ENCODE assay signal across 30 cellular contexts in genomic region chr12:113919791-113920190, GRCh38.
"Had no signal": no experiment of that assay in that cellular context is flagged by ENCODE, and none has a peak within 500 bp of the region (broad histone marks: within the 10 kb centered on the region; RNA-seq: fewer than 3 reads in every experiment).

No MANE protein-coding gene starts in this region.

- H3K27ac Mint-ChIP-seq: activated CD4-positive, alpha-beta T cell treated with anti-CD3 and anti-CD28 coated beads, Interleukin-2, amount 10 ng/mL, durations not matched to agents 24 days and 14 days; activated CD8-positive, alpha-beta memory T cell treated with anti-CD3 and anti-CD28 coated beads, Interleukin-2, amount 10 ng/mL, durations not matched to agents 7 days and 5 days; activated naive CD8-positive, alpha-beta T cell; activated T-cell treated with anti-CD3 and anti-CD28 coated beads, Interleukin-2, amount 50 U/mL, for 24 hours; activated T-helper 1 cell treated with anti-CD3 and anti-CD28 coated beads, Interleukin-12 subunit alpha, Interleukin-12 subunit beta, Interleukin-2, Interleukin-4 antibody, amounts not matched to agents 30 ng/mL and 10 ng/mL and 1 ng/mL, durations not matched to agents 14 hours and 24 hours and 36 hours; T-helper 2 cell treated with Interferon-gamma antibody and Interleukin-4, amounts not matched to agents 5 μg/mL and 100 μg/mL, for 36 hours; WTC11 had no signal

- H3K4me3 ChIP-seq: Peyer's patch, SJCRH30 had no signal

- H3K9me3 Mint-ChIP-seq: activated CD4-positive, alpha-beta T cell treated with anti-CD3 and anti-CD28 coated beads, Interleukin-2, amount 10 ng/mL, durations not matched to agents 24 days and 14 days; activated T-cell treated with anti-CD3 and anti-CD28 coated beads, Interleukin-2, amount 50 U/mL, for 24 hours; activated T-helper 1 cell treated with anti-CD3 and anti-CD28 coated beads, Interleukin-12 subunit alpha, Interleukin-12 subunit beta, Interleukin-2, Interleukin-4 antibody, amounts not matched to agents 30 ng/mL and 10 ng/mL and 1 ng/mL, durations not matched to agents 14 hours and 24 hours and 36 hours; central memory CD8-positive, alpha-beta T cell; T-helper 2 cell treated with Interferon-gamma antibody and Interleukin-4, amounts not matched to agents 5 μg/mL and 100 μg/mL, for 36 hours; WTC11 had no signal

- DNase-seq: activated CD4-positive, alpha-beta T cell treated with anti-CD3 and anti-CD28 coated beads for 1 hour; activated CD4-positive, alpha-beta T cell treated with anti-CD3 and anti-CD28 coated beads, Interleukin-2, amount 10 ng/mL, durations not matched to agents 24 days and 14 days; activated CD4-positive, alpha-beta T cell treated with anti-CD3 and anti-CD28 coated beads, Interleukin-2, amount 50 U/mL, for 48 hours; activated CD8-positive, alpha-beta memory T cell treated with anti-CD3 and anti-CD28 coated beads, Interleukin-2, amount 10 ng/mL, durations not matched to agents 7 days and 5 days; activated effector memory CD4-positive, alpha-beta T cell treated with Interleukin-2 at 50 U/mL for 16 hours; activated naive CD4-positive, alpha-beta T cell; activated T-cell treated with anti-CD3 and anti-CD28 coated beads, Interleukin-2, amount 50 U/mL, for 24 hours; amygdala; Kasumi-1; NCI-H1105 treated with DMSO at 0.1 percent for 48 hours; NCI-H1436 treated with DMSO at 0.1 percent for 48 hours; NCI-H187; NCI-H2081; NCI-H510A treated with DMSO at 0.1 percent for 48 hours; NCI-H69; NK-92 treated with Interleukin-12 subunit alpha and Interleukin-12 subunit beta, amount 100 ng/mL, for 24 hours; OCI-M1; Peyer's patch; Right ventricle myocardium superior; SJCRH30; SW 1271 had no signal

- H3K27me3 Mint-ChIP-seq: activated CD4-positive, alpha-beta T cell treated with anti-CD3 and anti-CD28 coated beads, Interleukin-2, amount 10 ng/mL, durations not matched to agents 24 days and 14 days; activated CD8-positive, alpha-beta memory T cell treated with anti-CD3 and anti-CD28 coated beads, Interleukin-2, amount 10 ng/mL, durations not matched to agents 7 days and 5 days; activated naive CD8-positive, alpha-beta T cell; activated T-cell treated with anti-CD3 and anti-CD28 coated beads, Interleukin-2, amount 50 U/mL, for 24 hours; brain; central memory CD8-positive, alpha-beta T cell had no signal

- H3K4me1 ChIP-seq: Peyer's patch, SJCRH30 had no signal

- H3K9me3 ChIP-seq: Peyer's patch, SJCRH30 had no signal

- H3K27me3 ChIP-seq: Peyer's patch, SJCRH30 had no signal

- ATAC-seq: activated CD8-positive, alpha-beta memory T cell treated with anti-CD3 and anti-CD28 coated beads, Interleukin-2, amount 10 ng/mL, durations not matched to agents 7 days and 5 days; SK-N-SH treated with all-trans-retinoic acid at 6 μM for 48 hours; WTC11 had no signal

- FAIRE-seq: astrocyte had no signal

- H3K4me1 Mint-ChIP-seq: activated CD4-positive, alpha-beta T cell treated with anti-CD3 and anti-CD28 coated beads, Interleukin-2, amount 10 ng/mL, durations not matched to agents 24 days and 14 days; activated CD8-positive, alpha-beta memory T cell treated with anti-CD3 and anti-CD28 coated beads, Interleukin-2, amount 10 ng/mL, durations not matched to agents 7 days and 5 days; brain; central memory CD8-positive, alpha-beta T cell; WTC11 had no signal

- H3K27ac ChIP-seq: Peyer's patch, RWPE1, SJCRH30 had no signal

- H3K4me3 Mint-ChIP-seq: activated CD4-positive, alpha-beta T cell treated with anti-CD3 and anti-CD28 coated beads, Interleukin-2, amount 10 ng/mL, durations not matched to agents 24 days and 14 days; activated CD8-positive, alpha-beta memory T cell treated with anti-CD3 and anti-CD28 coated beads, Interleukin-2, amount 10 ng/mL, durations not matched to agents 7 days and 5 days; activated naive CD8-positive, alpha-beta T cell; activated T-cell treated with anti-CD3 and anti-CD28 coated beads, Interleukin-2, amount 50 U/mL, for 24 hours; activated T-helper 1 cell treated with anti-CD3 and anti-CD28 coated beads, Interleukin-12 subunit alpha, Interleukin-12 subunit beta, Interleukin-2, Interleukin-4 antibody, amounts not matched to agents 30 ng/mL and 10 ng/mL and 1 ng/mL, durations not matched to agents 14 hours and 24 hours and 36 hours; brain; central memory CD8-positive, alpha-beta T cell; T-helper 2 cell treated with Interferon-gamma antibody and Interleukin-4, amounts not matched to agents 5 μg/mL and 100 μg/mL, for 36 hours; WTC11 had no signal
